Comparison of ENCODE assay signal across 25 cellular contexts in the genomic region with DNA sequence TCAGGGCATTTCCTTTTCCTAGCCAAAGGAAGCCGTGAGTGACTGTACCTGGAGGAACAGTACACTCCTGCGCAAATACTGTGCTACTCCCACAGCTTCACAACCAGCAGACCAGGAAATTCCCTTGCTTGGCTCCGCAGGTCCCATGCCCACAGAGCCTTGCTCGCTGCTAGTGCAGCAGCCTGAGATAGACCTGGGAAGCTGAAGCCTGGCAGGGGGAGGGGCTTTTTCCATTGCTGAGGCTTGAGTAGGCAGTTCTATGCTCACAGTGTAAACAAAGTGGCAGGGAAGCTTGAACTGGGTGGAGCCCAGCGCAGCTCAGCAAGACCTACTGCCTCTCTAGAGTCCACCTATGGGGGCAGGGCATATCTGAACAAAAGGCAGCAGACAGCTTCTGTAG.
DNase-seq lines count a peak whose midpoint lies in the region; ATAC-seq, FAIRE-seq and TF ChIP-seq lines count a peak whose summit lies in the region.
"Had no signal": no experiment of that assay in that cellular context is flagged by ENCODE, and none has a peak within 500 bp of the region (broad histone marks: within the 10 kb centered on the region; RNA-seq: fewer than 3 reads in every experiment).

No MANE protein-coding gene starts in this region.

- H3K27me3 ChIP-seq in K562 (ENCODE audit: control insufficient read depth in 2 of 2, insufficient read depth in 2 of 2, low read length in 2 of 2) (no peaks in the 10 kb centered on the region), neuronal stem cell (ENCODE audit: control insufficient read depth in 3 of 3, insufficient read depth in 3 of 3, low read depth in 1 of 3, low read length in 3 of 3) (no peaks in the 10 kb centered on the region)
- H3K27me3 ChIP-seq: BLaER1 treated with 17β-estradiol and CSF1 and Interleukin-3, amounts not matched to agents 10 nM and 100 nM; esophagus squamous epithelium; tibial artery had no signal

- intact Hi-C loops in K562 (cut with micrococcal nuclease), result no loop called here

- no peak overlapping the region for H3K4ac ChIP-seq in neuronal stem cell (ENCODE audit: low read length)

- H3K4me1 Mint-ChIP-seq in immature natural killer cell, result no peaks in the 10 kb centered on the region
- H3K4me1 Mint-ChIP-seq: activated CD8-positive, alpha-beta memory T cell treated with anti-CD3 and anti-CD28 coated beads, Interleukin-2, amount 10 ng/mL, durations not matched to agents 7 days and 5 days; brain had no signal

- no peaks in the 10 kb centered on the region for H3K4me1 ChIP-seq in K562 (replicated peaks in 1 of 2; ENCODE audit: control insufficient read depth in 2 of 2, insufficient read depth in 2 of 2, low read length in 2 of 2)
- peaks cover 0 to 3% of the 10 kb centered on the region in 2 donors for H3K4me1 ChIP-seq in neuronal stem cell (ENCODE audit: control insufficient read depth in 2 of 2, insufficient read depth in 1 of 2, low read depth in 1 of 2, low read length in 2 of 2)
- H3K4me1 ChIP-seq: BLaER1 treated with 17β-estradiol and CSF1 and Interleukin-3, amounts not matched to agents 10 nM and 100 nM had no signal

- H3K79me1 ChIP-seq in neuronal stem cell (ENCODE audit: low read depth, low read length), result no peaks in the 10 kb centered on the region

- TF ChIP-seq RAD21 in K562 (CRISPR knock-in tag; conservative IDR thresholded peaks at IDR 0.05 in 1 of 2, IDR thresholded peaks at IDR 0.05 in 1 of 2), result no peak

- H3K27ac Mint-ChIP-seq in immature natural killer cell, result no peak overlapping the region
- H3K27ac Mint-ChIP-seq: activated CD8-positive, alpha-beta memory T cell treated with anti-CD3 and anti-CD28 coated beads, Interleukin-2, amount 10 ng/mL, durations not matched to agents 7 days and 5 days; brain; T-helper 1 cell treated with Interleukin-12 subunit alpha and Interleukin-12 subunit beta and Interleukin-4 antibody, amounts not matched to agents 30 μg/mL and 1 μg/mL, for 36 hours had no signal

- peaks cover 0 to 13% (median under 1%) of the 10 kb centered on the region in 6 donors for H3K9me3 Mint-ChIP-seq in immature natural killer cell
- H3K9me3 Mint-ChIP-seq: T-helper 1 cell treated with Interleukin-12 subunit alpha and Interleukin-12 subunit beta and Interleukin-4 antibody, amounts not matched to agents 30 μg/mL and 1 μg/mL, for 36 hours had no signal

- H3K27me3 Mint-ChIP-seq in immature natural killer cell (ENCODE audit: low read depth in 3 of 3), result peaks cover 0 to 4% (median 0%) of the 10 kb centered on the region in 3 donors
- H3K27me3 Mint-ChIP-seq: activated CD8-positive, alpha-beta memory T cell treated with anti-CD3 and anti-CD28 coated beads, Interleukin-2, amount 10 ng/mL, durations not matched to agents 7 days and 5 days had no signal

- no peaks in the 10 kb centered on the region for H4K20me1 ChIP-seq in K562 (replicated peaks; ENCODE audit: control insufficient read depth, insufficient read depth, low read length)
- H4K20me1 ChIP-seq: BLaER1 treated with 17β-estradiol and CSF1 and Interleukin-3, amounts not matched to agents 10 nM and 100 nM had no signal

- in situ Hi-C loops in K562 (cut with MboI), result loop anchor here (10.0 to 25.0 kb wide), 3 partner anchors 784 to 1259 kb away; no protein-coding TSS in a partner anchor

- H3K27ac ChIP-seq in K562 (ENCODE audit: extremely low read depth, low read depth, low read length) (no peak overlapping the region), neuronal stem cell (replicated peaks; ENCODE audit: low read length) (no peak overlapping the region)
- H3K27ac ChIP-seq: BLaER1 treated with 17β-estradiol and CSF1 and Interleukin-3, amounts not matched to agents 10 nM and 100 nM; esophagus squamous epithelium; RWPE1; tibial artery had no signal

- no peak overlapping the region for H3K23ac ChIP-seq in neuronal stem cell (ENCODE audit: low read depth, low read length, poor library complexity)

- H2AFZ ChIP-seq in K562 (ENCODE audit: low read depth, low read length) (no peak overlapping the region; the same call in 1 of the 2 replicates), neuronal stem cell (ENCODE audit: low read length) (peak overlapping the region; percentile 43)

- H3K4me3 Mint-ChIP-seq in immature natural killer cell, result no peak overlapping the region
- H3K4me3 Mint-ChIP-seq: activated CD8-positive, alpha-beta memory T cell treated with anti-CD3 and anti-CD28 coated beads, Interleukin-2, amount 10 ng/mL, durations not matched to agents 7 days and 5 days; brain; T-helper 1 cell treated with Interleukin-12 subunit alpha and Interleukin-12 subunit beta and Interleukin-4 antibody, amounts not matched to agents 30 μg/mL and 1 μg/mL, for 36 hours had no signal

- H2BK5ac ChIP-seq in neuronal stem cell (ENCODE audit: low read length), result no peak overlapping the region

- H3K4me3 ChIP-seq in K562 (no peak overlapping the region), neuronal stem cell (ENCODE audit: low read length in 2 of 2) (no peak overlapping the region)
- H3K4me3 ChIP-seq: BLaER1 treated with 17β-estradiol and CSF1 and Interleukin-3, amounts not matched to agents 10 nM and 100 nM; esophagus squamous epithelium; tibial artery had no signal

- CTCF ChIA-PET in K562 (lab: Yijun Ruan, JAX; ENCODE audit: low intra/inter-chr PET ratio), result no interaction called here

- H3K9me1 ChIP-seq in K562 (ENCODE audit: control insufficient read depth, insufficient read depth, low read length), result no peaks in the 10 kb centered on the region

- TF ChIP-seq POLR2A in K562 (conservative IDR thresholded peaks at IDR 0.05), result no peak

- no peak overlapping the region for H4K91ac ChIP-seq in neuronal stem cell (ENCODE audit: low read depth, low read length, poor library complexity)

- TF ChIP-seq EP300 in K562 (IDR thresholded peaks at IDR 0.05; ENCODE audit: low read length), result no peak

- H4K8ac ChIP-seq in neuronal stem cell (ENCODE audit: low read depth, low read length), result no peak overlapping the region

- H3K36me3 Mint-ChIP-seq in immature natural killer cell, result no peaks in the 10 kb centered on the region
- H3K36me3 Mint-ChIP-seq: activated CD8-positive, alpha-beta memory T cell treated with anti-CD3 and anti-CD28 coated beads, Interleukin-2, amount 10 ng/mL, durations not matched to agents 7 days and 5 days; brain had no signal

- no peak overlapping the region for H2AK5ac ChIP-seq in neuronal stem cell (ENCODE audit: low read depth, low read length)

- FAIRE-seq in K562 (lab: Jason Lieb, UNC), result no peak
- FAIRE-seq: G401.6, GM12891, islet of Langerhans had no signal

- peak; percentile 78 for DNase-seq in H4 (ENCODE audit: low spot score)
- DNase-seq in NCI-H2227 treated with DMSO at 0.1 percent for 48 hours (lab: John Stamatoyannopoulos, UW), result peak; percentile 78
- DNase-seq in K562 (ENCODE audit: extremely low read depth in 1 of 4, low spot score in 3 of 4), result peak in 1 of 4 experiments; percentile 11
- DNase-seq in neuronal stem cell (ENCODE audit: low spot score), result no peak
- DNase-seq in immature natural killer cell, result no peak
- DNase-seq: activated CD8-positive, alpha-beta memory T cell treated with anti-CD3 and anti-CD28 coated beads, Interleukin-2, amount 10 ng/mL, durations not matched to agents 7 days and 5 days; activated gamma-delta T cell treated with Interleukin-2 at 50 U/mL for 16 hours; esophagus squamous epithelium; glutamatergic neuron; HCEC 1CT; NCI-H1048; NCI-H524 treated with DMSO at 0.1 percent for 48 hours; occipital lobe; tibial artery had no signal

- H3K18ac ChIP-seq in neuronal stem cell (ENCODE audit: low read length), result no peak overlapping the region

- 2% methylated on average over 5 of the region's 5 CpGs for WGBS in K562 (ENCODE audit: insufficient coverage, low coverage, missing lambda C conversion rate)
- WGBS in neuronal stem cell (ENCODE audit: extremely low coverage in 2 of 2, insufficient read length in 2 of 2, insufficient replicate concordance in 1 of 2), 2 donors, result no CpG with 5 or more reads among the region's 5 CpGs

- no peaks in the 10 kb centered on the region for H3K79me2 ChIP-seq in K562 (ENCODE audit: control insufficient read depth, insufficient read depth, low read length)

- no TSS peak for BruUV-seq in K562 (replicated peaks; lab: Mats Ljungman, UMichigan)

- no peak overlapping the region for H2BK12ac ChIP-seq in neuronal stem cell (ENCODE audit: low read length)

- TF ChIP-seq CTCF in K562 (IDR thresholded peaks at IDR 0.05 in 2 of 3, conservative IDR thresholded peaks at IDR 0.05 in 1 of 3; ENCODE audit: insufficient read depth in 2 of 3, low read depth in 1 of 3, low read length in 3 of 3), result no peak

- H3K9ac ChIP-seq in K562 (ENCODE audit: insufficient read depth in 1 of 2, low read depth in 2 of 2, low read length in 2 of 2) (no peak overlapping the region), neuronal stem cell (ENCODE audit: low read depth, low read length, poor library complexity) (no peak overlapping the region)
- H3K9ac ChIP-seq: BLaER1 treated with 17β-estradiol and CSF1 and Interleukin-3, amounts not matched to agents 10 nM and 100 nM had no signal

- H2BK120ac ChIP-seq in neuronal stem cell (ENCODE audit: low read depth, low read length), result no peak overlapping the region

- H3K36me3 ChIP-seq in K562 (ENCODE audit: control insufficient read depth, insufficient read depth, low read length) (no peaks in the 10 kb centered on the region), neuronal stem cell (replicated peaks in 1 of 2; ENCODE audit: control insufficient read depth in 2 of 2, insufficient read depth in 2 of 2, low read length in 2 of 2) (no peaks in the 10 kb centered on the region)
- H3K36me3 ChIP-seq: BLaER1 treated with 17β-estradiol and CSF1 and Interleukin-3, amounts not matched to agents 10 nM and 100 nM; esophagus squamous epithelium; tibial artery had no signal

- POLR2A ChIA-PET in K562 (lab: Yijun Ruan, JAX), result no interaction called here

- H3K4me2 ChIP-seq in K562 (ENCODE audit: insufficient read depth, low read length) (peak overlapping the region; percentile 32; the same call in 1 of the 2 replicates), neuronal stem cell (ENCODE audit: insufficient read depth, low read length, poor library complexity, severe bottlenecking) (no peak overlapping the region)
- H3K4me2 ChIP-seq: BLaER1 treated with 17β-estradiol and CSF1 and Interleukin-3, amounts not matched to agents 10 nM and 100 nM had no signal

- no peak overlapping the region for H3K14ac ChIP-seq in neuronal stem cell (ENCODE audit: low read length)

- no peak overlapping the region for H2BK15ac ChIP-seq in neuronal stem cell (ENCODE audit: low read length)

- no peak for ATAC-seq in K562
- ATAC-seq in HG03354 (IDR thresholded peaks at IDR 0.05; ENCODE audit: poor library complexity, severe bottlenecking, unreplicated experiment), result no peak
- ATAC-seq in HG03280 (IDR thresholded peaks at IDR 0.05; ENCODE audit: unreplicated experiment), result no peak
- no peak for ATAC-seq in GM19023 (IDR thresholded peaks at IDR 0.05; ENCODE audit: unreplicated experiment)
- ATAC-seq: activated CD4-positive, CD25-positive, alpha-beta regulatory T cell treated with anti-CD3 and anti-CD28 coated beads, Interleukin-2, amount 50 U/mL, for 24 hours; activated CD8-positive, alpha-beta memory T cell treated with anti-CD3 and anti-CD28 coated beads, Interleukin-2, amount 10 ng/mL, durations not matched to agents 7 days and 5 days had no signal

- H3K9me3 ChIP-seq in K562 (replicated peaks; ENCODE audit: control insufficient read depth, insufficient read depth, low read depth, low read length) (no peaks in the 10 kb centered on the region), neuronal stem cell (replicated peaks in 1 of 2; ENCODE audit: control insufficient read depth in 2 of 2, insufficient read depth in 1 of 2, low read depth in 1 of 2, low read length in 2 of 2) (peaks cover 0 to 2% of the 10 kb centered on the region in 2 donors)
- H3K9me3 ChIP-seq: BLaER1 treated with 17β-estradiol and CSF1 and Interleukin-3, amounts not matched to agents 10 nM and 100 nM; esophagus squamous epithelium; tibial artery had no signal

Comparison
In these comparisons a context has a peak if more than half of its experiments do, and no peak if none do; other contexts are left out.
1. DNase-seq: peak in H4 (single experiment) and NCI-H2227 treated with DMSO at 0.1 percent for 48 hours (single experiment); none in neuronal stem cell (single experiment) and immature natural killer cell (0 of 3).